ENCODE assay signal across 13 cellular contexts in the genomic region with DNA sequence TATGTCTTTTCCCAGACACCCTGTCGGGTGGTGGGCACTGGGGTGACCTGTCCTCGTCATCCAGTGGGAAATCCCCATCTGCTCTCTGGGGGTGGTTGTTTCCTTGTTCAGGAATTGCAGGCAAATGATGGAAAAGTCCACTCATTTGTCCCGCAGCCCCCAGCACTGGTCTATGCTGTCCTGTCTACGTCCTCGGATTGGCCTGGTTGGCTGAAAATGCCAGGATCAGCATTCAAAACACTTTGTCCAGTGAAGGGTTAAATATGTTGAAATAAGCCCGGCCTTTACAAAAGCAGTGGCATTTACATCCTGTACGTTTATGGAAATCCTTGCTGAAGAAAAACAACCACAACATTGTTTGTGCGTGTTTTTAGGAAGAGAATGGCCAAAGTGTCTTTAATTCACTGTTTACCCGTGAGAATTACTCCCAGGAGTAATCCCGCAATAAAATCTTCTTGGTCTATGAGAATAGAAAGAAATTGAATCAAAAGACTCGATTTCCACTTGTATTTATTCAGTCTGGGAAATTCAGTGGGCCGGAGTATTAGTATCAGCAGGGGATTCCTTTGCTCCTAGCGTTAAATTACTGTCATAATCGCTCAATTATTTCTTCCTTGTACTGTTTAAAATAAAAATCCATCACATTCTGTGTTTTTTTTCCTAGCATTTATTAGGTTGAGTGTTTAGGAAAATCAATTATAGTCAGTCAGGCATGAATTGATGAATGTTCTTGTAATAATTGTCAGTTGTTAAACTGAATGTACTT.
DNase-seq lines count a peak whose midpoint lies in the region; ATAC-seq and TF ChIP-seq lines count a peak whose summit lies in the region.
"Had no signal": no experiment of that assay in that cellular context is flagged by ENCODE, and none has a peak within 500 bp of the region (broad histone marks: within the 10 kb centered on the region; RNA-seq: fewer than 3 reads in every experiment).

No MANE protein-coding gene starts in this region.

- no peaks in the 10 kb centered on the region for H3K9me2 ChIP-seq in hepatocyte (replicated peaks; ENCODE audit: insufficient read depth)

- no peaks in the 10 kb centered on the region for H4K20me1 ChIP-seq in H9 (ENCODE audit: control insufficient read depth, insufficient read depth, insufficient read length)
- no peaks in the 10 kb centered on the region for H4K20me1 ChIP-seq in hepatocyte (ENCODE audit: insufficient read depth, poor library complexity, severe bottlenecking)

- H3K9me3 Mint-ChIP-seq in H9, result no peaks in the 10 kb centered on the region
- no peaks in the 10 kb centered on the region for H3K9me3 Mint-ChIP-seq in MCF 10A (ENCODE audit: unreplicated experiment)
- H3K9me3 Mint-ChIP-seq: CD4-positive, alpha-beta T cell had no signal

- H3K27me3 ChIP-seq in H9 (ENCODE audit: insufficient read depth, low read length) (no peaks in the 10 kb centered on the region), hepatocyte (no peaks in the 10 kb centered on the region)

- H3K56ac ChIP-seq in H9 (ENCODE audit: insufficient read length, low read depth, low read length), result peak overlapping the region; percentile 65

- no peak overlapping the region for H2BK12ac ChIP-seq in H9 (ENCODE audit: insufficient read length, low read depth, low read length)

- POLR2A ChIA-PET in MCF 10A (lab: Yijun Ruan, JAX), result no interaction called here

- WGBS in H9 (ENCODE audit: extremely low coverage, insufficient read length, low lambda C conversion rate), result no CpG with 5 or more reads among the region's 14 CpGs
- WGBS in hepatocyte (ENCODE audit: low lambda C conversion rate, missing lambda C conversion rate), result 67% methylated on average over 14 of the region's 14 CpGs

- intact Hi-C loops in sciatic nerve (cut with DNase I) (no loop called here), MCF 10A (cut with micrococcal nuclease) (no loop called here)

- CTCF ChIA-PET in MCF 10A (lab: Yijun Ruan, JAX), result no interaction called here

- H3K9me3 ChIP-seq in H9 (ENCODE audit: control insufficient read depth, low read depth, low read length) (no peaks in the 10 kb centered on the region), hepatocyte (ENCODE audit: low read depth) (no peaks in the 10 kb centered on the region)

- no TSS peak for BruUV-seq in MCF 10A (replicated peaks; lab: Mats Ljungman, UMichigan)

- H3K23ac ChIP-seq in H9 (ENCODE audit: insufficient read length, low read depth, low read length), result no peak overlapping the region

- H3K36me3 Mint-ChIP-seq in H9 (ENCODE audit: insufficient read depth in 1 of 3, low read depth in 3 of 3) (peaks cover 3 to 49% (median 28%) of the 10 kb centered on the region in 3 experiments; a peak in 6 of 7 replicates), MCF 10A (ENCODE audit: insufficient read depth, unreplicated experiment) (peaks cover 32% of the 10 kb centered on the region)

- DNase-seq in H9, result no peak
- peak; percentile 84 for DNase-seq in astrocyte of the hippocampus (ENCODE audit: low read depth, low spot score)
- no peak for DNase-seq in hepatocyte (ENCODE audit: low spot score)
- DNase-seq in sciatic nerve (ENCODE audit: low spot score), result no peak
- DNase-seq in MCF 10A (ENCODE audit: unreplicated experiment), result no peak
- DNase-seq in iPS-NIHi11 (ENCODE audit: low spot score), result no peak
- DNase-seq in activated naive CD4-positive, alpha-beta T cell (lab: John Stamatoyannopoulos, UW), result no peak
- DNase-seq: CD4-positive, alpha-beta T cell; NCI-H226 had no signal

- no peak overlapping the region for H2BK120ac ChIP-seq in H9 (ENCODE audit: low read depth, low read length, poor library complexity, severe bottlenecking)

- H2BK15ac ChIP-seq in H9 (ENCODE audit: low read depth, low read length), result no peak overlapping the region

- H2AFZ ChIP-seq in H9 (ENCODE audit: low read length), result no peak overlapping the region
- no peak overlapping the region for H2AFZ ChIP-seq in hepatocyte

- H2BK20ac ChIP-seq in H9 (ENCODE audit: low read depth, low read length, poor library complexity, severe bottlenecking), result no peak overlapping the region

- no peak overlapping the region for H3K9ac ChIP-seq in H9 (ENCODE audit: extremely low read depth, insufficient read length, low read length)

- H3K4me1 ChIP-seq in H9 (ENCODE audit: insufficient read depth, low read length), result no peaks in the 10 kb centered on the region
- no peaks in the 10 kb centered on the region for H3K4me1 ChIP-seq in hepatocyte (ENCODE audit: insufficient read depth)

- H3K4me2 ChIP-seq in H9 (ENCODE audit: insufficient read depth, insufficient read length, low read length), result no peak overlapping the region
- peak overlapping the region; percentile 0 for H3K4me2 ChIP-seq in hepatocyte

- ATAC-seq in sciatic nerve, result peak; percentile 45
- no peak for ATAC-seq in HG03139 (IDR thresholded peaks at IDR 0.05; ENCODE audit: unreplicated experiment)

- no peak overlapping the region for H4K5ac ChIP-seq in H9 (ENCODE audit: insufficient read length, low read depth, low read length)

- H3K79me1 ChIP-seq in H9 (ENCODE audit: insufficient read depth, low read depth, low read length, poor library complexity, severe bottlenecking), result no peaks in the 10 kb centered on the region

- no peak overlapping the region for H4K8ac ChIP-seq in H9 (replicated peaks; ENCODE audit: insufficient read length, low read depth, low read length)

- H3K18ac ChIP-seq in H9 (ENCODE audit: insufficient read length, low read depth, low read length), result no peak overlapping the region

- H3K4ac ChIP-seq in H9 (ENCODE audit: low read depth, low read length), result no peak overlapping the region

- no peak overlapping the region for H3K27ac ChIP-seq in H9 (ENCODE audit: insufficient read length, low read depth, low read length)
- H3K27ac ChIP-seq in hepatocyte, result peak overlapping the region; percentile 0
- H3K27ac ChIP-seq: SK-N-MC had no signal

- H3K27ac Mint-ChIP-seq in H9, result peak overlapping the region; percentile 31 to 91 (median 44); a peak in 5 of 7 replicates
- no peak overlapping the region for H3K27ac Mint-ChIP-seq in MCF 10A (ENCODE audit: low read depth, unreplicated experiment)
- H3K27ac Mint-ChIP-seq: activated naive CD8-positive, alpha-beta T cell; CD4-positive, alpha-beta T cell had no signal

- H3K79me2 ChIP-seq in H9 (ENCODE audit: insufficient read depth, low read length) (no peaks in the 10 kb centered on the region), hepatocyte (no peaks in the 10 kb centered on the region)

- no peaks in the 10 kb centered on the region for H3K23me2 ChIP-seq in H9 (ENCODE audit: insufficient read length, low read depth, low read length, poor library complexity, severe bottlenecking)

- H3K27me3 Mint-ChIP-seq in H9 (ENCODE audit: low read depth) (no peaks in the 10 kb centered on the region), MCF 10A (ENCODE audit: insufficient read depth, unreplicated experiment) (no peaks in the 10 kb centered on the region)
- H3K27me3 Mint-ChIP-seq: activated naive CD8-positive, alpha-beta T cell; CD4-positive, alpha-beta T cell had no signal

- H3K4me3 Mint-ChIP-seq in H9 (no peak overlapping the region), MCF 10A (ENCODE audit: unreplicated experiment) (no peak overlapping the region)
- H3K4me3 Mint-ChIP-seq: activated naive CD8-positive, alpha-beta T cell; CD4-positive, alpha-beta T cell had no signal

- TF ChIP-seq CTCF in H9 (conservative IDR thresholded peaks at IDR 0.05) (no peak), hepatocyte (IDR thresholded peaks at IDR 0.05; ENCODE audit: poor library complexity) (no peak), MCF 10A (IDR thresholded peaks at IDR 0.05; ENCODE audit: unreplicated experiment) (no peak)

- H3K4me1 Mint-ChIP-seq in H9 (peaks cover 0 to 18% of the 10 kb centered on the region in 2 experiments; a peak in 3 of 4 replicates), MCF 10A (ENCODE audit: insufficient read depth, unreplicated experiment) (no peaks in the 10 kb centered on the region)

- no peak overlapping the region for H2AK5ac ChIP-seq in H9 (ENCODE audit: insufficient read length, low read length)

- no peak overlapping the region for H2BK5ac ChIP-seq in H9 (ENCODE audit: insufficient read length, low read length)

- H3K36me3 ChIP-seq in hepatocyte (replicated peaks; ENCODE audit: insufficient read depth, low read depth), result no peaks in the 10 kb centered on the region

- no peak overlapping the region for H3T11ph ChIP-seq in H9 (ENCODE audit: low read length)

- no peak overlapping the region for H4K91ac ChIP-seq in H9 (ENCODE audit: insufficient read length, low read depth, low read length)

- H3K4me3 ChIP-seq in hepatocyte, result no peak overlapping the region
- H3K4me3 ChIP-seq: lung, SK-N-MC had no signal

- no peak overlapping the region; the same call in 1 of the 2 replicates for H3K14ac ChIP-seq in H9 (ENCODE audit: insufficient read depth, low read length)
